8 cellular contexts compared by ENCODE assay signal in the genomic region with DNA sequence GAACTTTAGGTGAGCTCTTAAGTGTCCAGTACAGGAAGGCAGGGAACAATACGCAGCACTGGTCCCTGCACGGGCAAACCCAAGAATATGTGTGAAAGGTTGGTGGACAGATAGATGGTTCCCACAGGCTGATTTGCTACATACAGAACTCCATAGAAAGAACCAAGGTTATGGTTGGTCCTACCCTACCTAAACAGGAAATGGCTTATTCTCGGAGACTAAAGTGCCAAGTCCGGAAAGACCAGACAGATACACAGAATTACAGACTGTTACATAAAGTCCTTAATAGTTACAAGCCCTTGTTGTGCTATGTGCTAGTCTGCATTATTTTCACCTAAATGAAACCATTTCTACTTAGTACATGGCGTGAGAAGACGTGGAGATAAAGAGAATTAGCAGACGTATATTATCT. TPM values are rescaled to one million over a fixed set of nuclear protein-coding genes. Genes with fewer than 3 reads are reported as not detected.
A peak's percentile ranks its signal among the peaks of the same experiment; 100 is the strongest.
DNase-seq lines count a peak whose midpoint lies in the region; ATAC-seq, FAIRE-seq and TF ChIP-seq lines count a peak whose summit lies in the region.

No MANE protein-coding gene starts in this region.

- H3K27ac ChIP-seq in kidney (ENCODE audit: low read depth in 2 of 2, low read length in 2 of 2) (peak overlapping the region; percentile 95 to 96), substantia nigra (ENCODE audit: low read depth, low read length, poor library complexity, severe bottlenecking) (peak overlapping the region; percentile 92)

- no peaks in the 10 kb centered on the region for H3K9me3 ChIP-seq in kidney (ENCODE audit: control insufficient read depth in 1 of 2, low read length in 2 of 2)

- no peak for ATAC-seq in HG03139 (IDR thresholded peaks at IDR 0.05; ENCODE audit: unreplicated experiment)

- H3K9ac ChIP-seq in kidney (ENCODE audit: low read length in 2 of 2): peak overlapping the region; percentile 77 to 83

- no peak for TF ChIP-seq CTCF in kidney (IDR thresholded peaks at IDR 0.05; ENCODE audit: borderline replicate concordance, extremely low read depth, insufficient read depth)

- FAIRE-seq in kidney (lab: Jason Lieb, UNC): no peak

- H3K4me1 ChIP-seq in kidney (ENCODE audit: control insufficient read depth in 1 of 2, insufficient read depth in 1 of 2, low read depth in 1 of 2, low read length in 2 of 2): peaks cover 0 to 13% of the 10 kb centered on the region in 2 donors

- intact Hi-C loops in kidney (cut with DNase I): no loop called here

- H3K36me3 ChIP-seq in kidney (ENCODE audit: control insufficient read depth in 1 of 2, insufficient read depth in 2 of 2, low read length in 2 of 2): no peaks in the 10 kb centered on the region

- peak overlapping the region; percentile 72 to 78 for H3K4me3 ChIP-seq in kidney (ENCODE audit: low read length in 2 of 2)

- peak; percentile 39 for DNase-seq in SKM-1 treated with dmso at 0.1 percent for 144 hours (lab: John Stamatoyannopoulos, UW; ENCODE audit: unreplicated experiment)
- DNase-seq in SKM-1 (lab: John Stamatoyannopoulos, UW; ENCODE audit: unreplicated experiment): no peak
- DNase-seq in NAMALWA (ENCODE audit: low spot score): peak; percentile 67
- DNase-seq in astrocyte of the hippocampus (ENCODE audit: low read depth, low spot score): peak; percentile 35
- DNase-seq in kidney: no peak
- peak in 2 of 49 donors; percentile 1 to 2 for DNase-seq in substantia nigra (lab: John Stamatoyannopoulos, UW)
- no peak for DNase-seq in cerebellar nuclear complex (lab: John Stamatoyannopoulos, UW)

RNA-seq across cellular contexts. Expression of a gene that starts 1.2 kb away (rescaled TPM):
- 41.3 TPM for total RNA-seq in kidney
- 16.9 TPM for polyA plus RNA-seq in kidney (ENCODE audit: insufficient read depth, low read depth, low replicate concordance)

Comparison
In these comparisons a context has a peak if more than half of its experiments do, and no peak if none do; other contexts are left out.
1. DNase-seq: peak in SKM-1 treated with dmso at 0.1 percent for 144 hours (single experiment), NAMALWA (single experiment) and astrocyte of the hippocampus (single experiment); none in SKM-1 (single experiment), kidney (single experiment) and cerebellar nuclear complex (0 of 2).